Comparison of ENCODE assay signal across 9 cellular contexts in the genomic region with DNA sequence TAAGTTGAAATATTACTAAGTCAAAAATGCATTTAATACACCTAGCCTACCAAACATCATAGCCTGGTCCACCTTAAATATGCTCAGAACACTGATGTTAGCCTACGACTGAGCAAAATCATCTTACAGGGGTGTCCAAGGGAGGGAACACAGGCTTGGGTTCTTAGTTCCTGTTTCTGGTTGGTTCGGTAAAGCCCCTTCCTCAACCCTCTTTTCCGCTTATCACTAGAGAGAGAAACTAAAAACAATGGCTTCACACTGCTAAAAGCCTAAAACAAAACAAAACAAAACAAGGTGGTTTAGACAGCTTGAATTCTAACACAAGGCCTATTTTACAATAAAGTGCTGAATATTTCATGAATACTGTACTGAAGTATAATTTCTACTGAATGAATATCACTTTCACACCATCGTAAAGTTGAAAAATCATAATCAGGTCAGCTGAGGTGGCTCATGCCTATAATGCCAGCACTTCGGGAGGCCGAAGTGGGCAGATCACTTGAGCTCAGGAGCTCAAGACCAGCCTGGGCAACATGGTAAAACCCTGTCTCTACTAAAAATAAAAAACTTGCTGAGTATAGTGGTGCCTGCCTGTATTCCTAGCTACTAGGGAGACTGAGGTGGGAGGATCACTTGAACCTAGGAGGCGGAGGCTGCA.
DNase-seq lines count a peak whose midpoint lies in the region; ATAC-seq and TF ChIP-seq lines count a peak whose summit lies in the region.
"Had no signal": no experiment of that assay in that cellular context is flagged by ENCODE, and none has a peak within 500 bp of the region (broad histone marks: within the 10 kb centered on the region; RNA-seq: fewer than 3 reads in every experiment).

No MANE protein-coding gene starts in this region.

- peak overlapping the region in 3 of 4 donors; percentile 60 to 67 (median 65) for H3K27ac ChIP-seq in tibial nerve
- no peak overlapping the region for H3K27ac ChIP-seq in SJCRH30
- H3K27ac ChIP-seq: vagina had no signal

- no peaks in the 10 kb centered on the region for H3K9me3 Mint-ChIP-seq in activated naive CD4-positive, alpha-beta T cell treated with anti-CD3 and anti-CD28 coated beads for 36 hours
- no peaks in the 10 kb centered on the region for H3K9me3 Mint-ChIP-seq in WTC11

- H3K36me3 ChIP-seq in tibial nerve = no peaks in the 10 kb centered on the region
- no peaks in the 10 kb centered on the region for H3K36me3 ChIP-seq in SJCRH30
- H3K36me3 ChIP-seq: vagina had no signal

- POLR2A ChIA-PET in WTC11 (lab: Charles Lee) = no interaction called here

- peaks cover 3% of the 10 kb centered on the region for H3K36me3 Mint-ChIP-seq in activated naive CD4-positive, alpha-beta T cell treated with anti-CD3 and anti-CD28 coated beads for 36 hours (ENCODE audit: low read depth)
- H3K36me3 Mint-ChIP-seq in WTC11 = no peaks in the 10 kb centered on the region

- 55 to 67% methylated on average over 7 of the region's 7 CpGs for WGBS in tibial nerve, 2 donors

- H3K4me1 ChIP-seq in tibial nerve (peaks cover 0 to 62% (median 34%) of the 10 kb centered on the region in 4 donors), SJCRH30 (no peaks in the 10 kb centered on the region)

- H3K4me1 Mint-ChIP-seq in activated naive CD4-positive, alpha-beta T cell treated with anti-CD3 and anti-CD28 coated beads for 36 hours (ENCODE audit: low read depth) = peaks cover 50% of the 10 kb centered on the region
- peaks cover 14% of the 10 kb centered on the region for H3K4me1 Mint-ChIP-seq in WTC11

- TF ChIP-seq EP300 in tibial nerve (IDR thresholded peaks at IDR 0.05) = no peak

- TF ChIP-seq POLR2A in tibial nerve (IDR thresholded peaks at IDR 0.05) = no peak

- CTCF ChIA-PET in activated naive CD4-positive, alpha-beta T cell treated with anti-CD3 and anti-CD28 coated beads for 36 hours (lab: Charles Lee) = interaction anchor here (0.6 kb wide), 1 partner anchor 174 kb away, joined by 4 read pairs; no protein-coding TSS in a partner anchor
- CTCF ChIA-PET in WTC11 (lab: Charles Lee) = no interaction called here

- TF ChIP-seq CTCF in WTC11 (IDR thresholded peaks at IDR 0.05) (no peak), tibial nerve (IDR thresholded peaks at IDR 0.05) (no peak)

- no peaks in the 10 kb centered on the region for H3K27me3 ChIP-seq in tibial nerve
- no peaks in the 10 kb centered on the region for H3K27me3 ChIP-seq in SJCRH30
- H3K27me3 ChIP-seq: vagina had no signal

- peak; percentile 92 for ATAC-seq in HG02885 (IDR thresholded peaks at IDR 0.05; ENCODE audit: poor library complexity, unreplicated experiment)
- no peak for ATAC-seq in WTC11

- no peaks in the 10 kb centered on the region for H3K9me3 ChIP-seq in tibial nerve
- no peaks in the 10 kb centered on the region for H3K9me3 ChIP-seq in SJCRH30 (replicated peaks)
- H3K9me3 ChIP-seq: vagina had no signal

- H3K4me3 ChIP-seq in tibial nerve = no peak overlapping the region
- H3K4me3 ChIP-seq in SJCRH30 = no peak overlapping the region
- H3K4me3 ChIP-seq: vagina had no signal

- peak overlapping the region; percentile 70 for H3K27ac Mint-ChIP-seq in activated naive CD4-positive, alpha-beta T cell treated with anti-CD3 and anti-CD28 coated beads for 36 hours
- H3K27ac Mint-ChIP-seq in WTC11 = peak overlapping the region; percentile 31; the same call in 1 of the 2 replicates

- H3K4me3 Mint-ChIP-seq in activated naive CD4-positive, alpha-beta T cell treated with anti-CD3 and anti-CD28 coated beads for 36 hours = peak overlapping the region; percentile 53
- H3K4me3 Mint-ChIP-seq in WTC11 = no peak overlapping the region

- no peak for DNase-seq in activated naive CD4-positive, alpha-beta T cell treated with anti-CD3 and anti-CD28 coated beads for 36 hours
- no peak for DNase-seq in activated naive CD4-positive, alpha-beta T cell treated with Interleukin-2 at 50 U/mL for 16 hours
- DNase-seq in WTC11 (ENCODE audit: low spot score) (no peak), tibial nerve (ENCODE audit: low spot score in 2 of 2) (no peak), NCI-H187 treated with DMSO at 0.1 percent for 48 hours (lab: John Stamatoyannopoulos, UW) (no peak), mucosa of gallbladder (ENCODE audit: low spot score) (no peak), SJCRH30 (no peak)

- intact Hi-C loops in activated naive CD4-positive, alpha-beta T cell treated with anti-CD3 and anti-CD28 coated beads for 36 hours (cut with micrococcal nuclease) = no loop called here

- no peaks in the 10 kb centered on the region for H3K27me3 Mint-ChIP-seq in activated naive CD4-positive, alpha-beta T cell treated with anti-CD3 and anti-CD28 coated beads for 36 hours (ENCODE audit: low read depth)
- H3K27me3 Mint-ChIP-seq in WTC11 (ENCODE audit: low read depth) = no peaks in the 10 kb centered on the region

TF ChIP-seq in WTC11, 78 proteins besides CTCF, POLR2A, EP300 and RAD21:
- TF ChIP-seq ZNF121 (CRISPR knock-in tag; IDR thresholded peaks at IDR 0.05) = 0 out of 2 replicates have a peak, but pooled peaks have one; percentile 40
- TF ChIP-seq FOXP4 (CRISPR knock-in tag; IDR thresholded peaks at IDR 0.05) = no peak
